Comparison of ENCODE assay signal across 11 cellular contexts in the genomic region with DNA sequence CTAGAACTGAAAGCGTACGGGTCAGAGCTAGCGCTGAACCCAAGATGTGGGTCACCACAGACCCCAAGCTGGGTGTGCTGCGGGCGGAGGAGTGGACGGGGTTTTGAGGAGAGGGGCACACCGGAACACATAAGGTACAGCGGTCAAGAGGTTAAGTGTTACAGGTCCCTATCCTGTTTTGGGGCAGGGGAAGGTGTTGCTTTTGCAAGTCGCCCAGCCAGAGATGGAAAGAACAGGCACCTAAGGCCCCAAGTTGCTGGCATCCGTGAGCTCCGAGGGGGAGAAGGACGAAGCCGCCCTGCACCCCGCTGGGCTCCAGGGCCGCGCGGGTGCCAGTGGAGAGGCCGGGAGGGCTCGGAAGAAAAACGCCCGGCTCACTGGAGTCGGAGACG. TPM values are rescaled to one million over a fixed set of nuclear protein-coding genes. Genes with fewer than 3 reads are reported as not detected.
A peak's percentile ranks its signal among the peaks of the same experiment; 100 is the strongest.
DNase-seq lines count a peak whose midpoint lies in the region; ATAC-seq and TF ChIP-seq lines count a peak whose summit lies in the region.
"Had no signal": no experiment of that assay in that cellular context is flagged by ENCODE, and none has a peak within 500 bp of the region (broad histone marks: within the 10 kb centered on the region; RNA-seq: fewer than 3 reads in every experiment).

No MANE protein-coding gene starts in this region.

- ATAC-seq in GM21367 (IDR thresholded peaks at IDR 0.05; ENCODE audit: unreplicated experiment) (no peak), GM21423 (IDR thresholded peaks at IDR 0.05; ENCODE audit: unreplicated experiment) (no peak)

- CTCF ChIA-PET in activated CD4-positive, alpha-beta T cell treated with anti-CD3 and anti-CD28 coated beads, Interleukin-2, amount 10 ng/mL, durations not matched to agents 7 days and 5 days (lab: Charles Lee), result interaction anchor here (1.4 kb wide), 1 partner anchor 24 kb away, joined by 3 read pairs; no protein-coding TSS in a partner anchor

- H3K4me1 ChIP-seq in stomach, result peaks cover 9 to 31% (median 26%) of the 10 kb centered on the region in 4 donors

- no peaks in the 10 kb centered on the region for H3K36me3 ChIP-seq in stomach

- H3K27ac ChIP-seq in layer of hippocampus (ENCODE audit: low read depth, low read length) (peak overlapping the region; percentile 65), stomach (peak overlapping the region in 4 of 5 donors; percentile 48 to 76 (median 61))
- H3K27ac ChIP-seq: foreskin keratinocyte had no signal

- H3K9me3 ChIP-seq in stomach, result no peaks in the 10 kb centered on the region

- TF ChIP-seq CTCF in brain (conservative IDR thresholded peaks at IDR 0.05) (no peak), stomach (IDR thresholded peaks at IDR 0.05) (no peak)

- no peak for TF ChIP-seq EP300 in stomach (IDR thresholded peaks at IDR 0.05)

- H3K4me3 Mint-ChIP-seq in activated CD4-positive, alpha-beta T cell treated with anti-CD3 and anti-CD28 coated beads, Interleukin-2, amount 10 ng/mL, durations not matched to agents 7 days and 5 days, result peak overlapping the region; percentile 23
- peak overlapping the region; percentile 67 to 84 (median 79) for H3K4me3 Mint-ChIP-seq in brain

- peaks cover 46% of the 10 kb centered on the region for H3K27me3 Mint-ChIP-seq in activated CD4-positive, alpha-beta T cell treated with anti-CD3 and anti-CD28 coated beads, Interleukin-2, amount 10 ng/mL, durations not matched to agents 7 days and 5 days
- peaks cover 72% of the 10 kb centered on the region for H3K27me3 Mint-ChIP-seq in brain

- POLR2A ChIA-PET in activated CD4-positive, alpha-beta T cell treated with anti-CD3 and anti-CD28 coated beads, Interleukin-2, amount 10 ng/mL, durations not matched to agents 7 days and 5 days (lab: Charles Lee), result no interaction called here

- no peak for DNase-seq in activated CD4-positive, alpha-beta T cell treated with anti-CD3 and anti-CD28 coated beads, Interleukin-2, amount 10 ng/mL, durations not matched to agents 7 days and 5 days
- no peak for DNase-seq in activated CD4-positive, alpha-beta T cell treated with anti-CD3 and anti-CD28 coated beads for 1 hour
- DNase-seq in stomach (no peak), NOMO-1 treated with dmso at 0.1 percent for 144 hours (lab: John Stamatoyannopoulos, UW; ENCODE audit: unreplicated experiment) (no peak)
- DNase-seq: activated naive CD4-positive, alpha-beta T cell; KBM-7 had no signal

- H3K4me1 Mint-ChIP-seq in activated CD4-positive, alpha-beta T cell treated with anti-CD3 and anti-CD28 coated beads, Interleukin-2, amount 10 ng/mL, durations not matched to agents 7 days and 5 days, result peaks cover 13% of the 10 kb centered on the region
- peaks cover 5% of the 10 kb centered on the region for H3K4me1 Mint-ChIP-seq in brain

- WGBS in stomach, 5 donors, result 49 to 53% (median 50%) methylated on average over 23 of the region's 23 CpGs

- H3K27ac Mint-ChIP-seq in activated CD4-positive, alpha-beta T cell treated with anti-CD3 and anti-CD28 coated beads, Interleukin-2, amount 10 ng/mL, durations not matched to agents 7 days and 5 days, result no peak overlapping the region
- no peak overlapping the region for H3K27ac Mint-ChIP-seq in brain

- no peak for TF ChIP-seq POLR2A in stomach (IDR thresholded peaks at IDR 0.05)

- H3K27me3 ChIP-seq in layer of hippocampus (ENCODE audit: control insufficient read depth, insufficient read depth, low read length) (no peaks in the 10 kb centered on the region), stomach (peaks cover 0 to 19% (median 13%) of the 10 kb centered on the region in 3 donors)

- peaks cover 2% of the 10 kb centered on the region for H3K36me3 Mint-ChIP-seq in activated CD4-positive, alpha-beta T cell treated with anti-CD3 and anti-CD28 coated beads, Interleukin-2, amount 10 ng/mL, durations not matched to agents 7 days and 5 days (ENCODE audit: low read depth)
- no peaks in the 10 kb centered on the region for H3K36me3 Mint-ChIP-seq in brain

- intact Hi-C loops in stomach (cut with DNase I; ENCODE audit: low total_unique reads), result loop anchor here (10.0 kb wide), 1 partner anchor 192 kb away; no protein-coding TSS in a partner anchor

- H3K4me3 ChIP-seq in stomach, result peak overlapping the region; percentile 52 to 70 (median 60)

- H3K9me3 Mint-ChIP-seq in activated CD4-positive, alpha-beta T cell treated with anti-CD3 and anti-CD28 coated beads, Interleukin-2, amount 10 ng/mL, durations not matched to agents 7 days and 5 days, result no peaks in the 10 kb centered on the region
- peaks cover 0 to 7% (median 0%) of the 10 kb centered on the region in 5 experiments for H3K9me3 Mint-ChIP-seq in brain

RNA-seq across cellular contexts. Expression of a gene that starts 0.9 kb away (rescaled TPM):
- not detected for total RNA-seq in activated CD4-positive, alpha-beta T cell treated with anti-CD3 and anti-CD28 coated beads, Interleukin-2, amount 10 ng/mL, durations not matched to agents 7 days and 5 days
- polyA plus RNA-seq in brain (ENCODE audit: insufficient read depth, low read depth, low replicate concordance), result 1.7 TPM
- 10 to 100 TPM in 2 of 5 donors, 1 to 10 TPM in 2, not detected in 1; 1.3 to 12.5 (median 7.7) TPM for total RNA-seq in stomach
- polyA plus RNA-seq in stomach, result 1 to 10 TPM in 1 of 3 donors, under 1 TPM in 2; 0.46 to 1.1 (median 0.81) TPM
- total RNA-seq: foreskin keratinocyte had no signal
- polyA plus RNA-seq: foreskin keratinocyte had no signal
